ENCODE assay signal across 12 cellular contexts in genomic region chr1:23403038-23403336, GRCh38. TPM values are rescaled to one million over a fixed set of nuclear protein-coding genes. Genes with fewer than 3 reads are reported as not detected.
DNase-seq lines count a peak whose midpoint lies in the region; ATAC-seq, FAIRE-seq and TF ChIP-seq lines count a peak whose summit lies in the region.
"Had no signal": no experiment of that assay in that cellular context is flagged by ENCODE, and none has a peak within 500 bp of the region (broad histone marks: within the 10 kb centered on the region; RNA-seq: fewer than 3 reads in every experiment).

No MANE protein-coding gene starts in this region.

- ATAC-seq in pancreas (peak in 2 of 4 donors; percentile 33 to 56), GM18861 (IDR thresholded peaks at IDR 0.05; ENCODE audit: unreplicated experiment) (no peak)
- ATAC-seq in effector memory CD8-positive, alpha-beta T cell (replicated peaks) = no peak

- no peak for FAIRE-seq in pancreas (lab: Jason Lieb, UNC)
- FAIRE-seq: endometrium, H1 had no signal

- no peak for TF ChIP-seq CTCF in esophagus squamous epithelium (IDR thresholded peaks at IDR 0.05)
- no peak for TF ChIP-seq CTCF in pancreas (IDR thresholded peaks at IDR 0.05)
- no peak for TF ChIP-seq CTCF in coronary artery (IDR thresholded peaks at IDR 0.05)

- no peak overlapping the region for H3K27ac Mint-ChIP-seq in effector memory CD8-positive, alpha-beta T cell

- no peak for TF ChIP-seq POLR2A in esophagus squamous epithelium (IDR thresholded peaks at IDR 0.05)

- H3K4me1 Mint-ChIP-seq in effector memory CD8-positive, alpha-beta T cell (ENCODE audit: low read depth in 2 of 2) = peaks cover 4% of the 10 kb centered on the region in 2 donors

- peaks cover 0 to 15% (median 0%) of the 10 kb centered on the region in 3 donors for H3K36me3 ChIP-seq in esophagus squamous epithelium
- peaks cover 0 to 25% (median 4%) of the 10 kb centered on the region in 3 donors for H3K36me3 ChIP-seq in pancreas

- H3K27me3 Mint-ChIP-seq in effector memory CD8-positive, alpha-beta T cell = no peaks in the 10 kb centered on the region

- H3K4me3 ChIP-seq in esophagus squamous epithelium = no peak overlapping the region
- H3K4me3 ChIP-seq in pancreas = no peak overlapping the region
- no peak overlapping the region for H3K4me3 ChIP-seq in coronary artery

- H3K27ac ChIP-seq in esophagus squamous epithelium = peak overlapping the region; percentile 69 to 81 (median 79)
- H3K27ac ChIP-seq in pancreas = peak overlapping the region in 3 of 4 donors; percentile 17 to 58 (median 45)
- peak overlapping the region in 1 of 2 donors; percentile 48 for H3K27ac ChIP-seq in coronary artery

- intact Hi-C loops in esophagus squamous epithelium (cut with DNase I) (no loop called here), pancreas (cut with DNase I) (no loop called here)

- H3K27me3 ChIP-seq in esophagus squamous epithelium (no peaks in the 10 kb centered on the region), pancreas (no peaks in the 10 kb centered on the region)

- H3K36me3 Mint-ChIP-seq in effector memory CD8-positive, alpha-beta T cell (ENCODE audit: insufficient read depth) = no peaks in the 10 kb centered on the region

- H3K4me1 ChIP-seq in esophagus squamous epithelium = peaks cover 24 to 71% (median 38%) of the 10 kb centered on the region in 3 donors
- peaks cover 20 to 39% (median 34%) of the 10 kb centered on the region in 3 donors for H3K4me1 ChIP-seq in pancreas

- 17 to 24% methylated on average over 6 of the region's 6 CpGs for WGBS in esophagus squamous epithelium, 2 donors
- WGBS in pancreas, 2 donors = 37% methylated on average over 6 of the region's 6 CpGs

- H3K9me3 ChIP-seq in esophagus squamous epithelium (no peaks in the 10 kb centered on the region), pancreas (no peaks in the 10 kb centered on the region)

- no peak overlapping the region for H3K4me3 Mint-ChIP-seq in effector memory CD8-positive, alpha-beta T cell

- no peaks in the 10 kb centered on the region for H3K9me3 Mint-ChIP-seq in effector memory CD8-positive, alpha-beta T cell

- DNase-seq in DMS53 treated with DMSO at 0.1 percent for 48 hours (lab: John Stamatoyannopoulos, UW; ENCODE audit: unreplicated experiment) (peak; percentile 71), RKO (ENCODE audit: low spot score) (peak; percentile 62), esophagus squamous epithelium (lab: John Stamatoyannopoulos, UW) (no peak), pancreas (peak in 1 of 6 donors; percentile 34), coronary artery (ENCODE audit: low spot score) (no peak)
- no peak for DNase-seq in activated CD4-positive, alpha-beta T cell treated with anti-CD3 and anti-CD28 coated beads for 48 hours
- DNase-seq in effector memory CD8-positive, alpha-beta T cell = no peak
- DNase-seq: activated CD4-positive, alpha-beta T cell treated with anti-CD3 and anti-CD28 coated beads, Interleukin-2, amount 50 U/mL, for 1 hour; NCI-H2081 treated with DMSO at 0.1 percent for 48 hours had no signal

RNA-seq across cellular contexts. Expression of gene TCEA3, which starts 21.6 kb away (rescaled TPM):
- total RNA-seq in esophagus squamous epithelium = 10 to 100 TPM in 3 of 4 donors, 1 to 10 TPM in 1; 9.1 to 30.7 (median 25.1) TPM
- 100 to 1,000 TPM in 4 of 6 donors, 10 to 100 TPM in 2; 70.8 to 129 (median 116) TPM for total RNA-seq in pancreas
- 100 to 1,000 TPM in 1 of 2 donors, 10 to 100 TPM in 1; 74.2 to 143 TPM for polyA plus RNA-seq in pancreas
- total RNA-seq: H1 had no signal

RNA-seq across cellular contexts. Expression of gene ZNF436, which starts 33.4 kb away (rescaled TPM):
- total RNA-seq in esophagus squamous epithelium (10 to 100 TPM; 14.9 to 33.6 (median 24.8) TPM), pancreas (10 to 100 TPM in 1 of 6 donors, 1 to 10 TPM in 5; 3.7 to 11.8 (median 4.5) TPM)
- 1 to 10 TPM; 2.1 to 3.9 TPM for polyA plus RNA-seq in pancreas

RNA-seq across cellular contexts. Expression of gene HNRNPR, which starts 58.9 kb away (rescaled TPM):
- total RNA-seq in esophagus squamous epithelium = 10 to 100 TPM; 60.9 to 90.2 (median 76.8) TPM
- 10 to 100 TPM; 27.6 to 57.8 (median 46.7) TPM for total RNA-seq in pancreas
- 10 to 100 TPM; 30.8 to 46.7 TPM for polyA plus RNA-seq in pancreas

Comparison
In these comparisons a context has a peak if more than half of its experiments do, and no peak if none do; other contexts are left out.
1. DNase-seq: peak in DMS53 treated with DMSO at 0.1 percent for 48 hours (single experiment) and RKO (single experiment); none in esophagus squamous epithelium (single experiment), activated CD4-positive, alpha-beta T cell treated with anti-CD3 and anti-CD28 coated beads for 48 hours (single experiment), effector memory CD8-positive, alpha-beta T cell (0 of 3) and coronary artery (single experiment).